1 cellular context compared by ENCODE assay signal in genomic region chr6:132085731-132086130, GRCh38.
TF ChIP-seq lines count a peak whose summit lies in the region.

No MANE protein-coding gene starts in this region.

TF ChIP-seq in A549, 52 proteins besides CTCF, POLR2A, EP300 and RAD21:
- TF ChIP-seq, protein P1, sequence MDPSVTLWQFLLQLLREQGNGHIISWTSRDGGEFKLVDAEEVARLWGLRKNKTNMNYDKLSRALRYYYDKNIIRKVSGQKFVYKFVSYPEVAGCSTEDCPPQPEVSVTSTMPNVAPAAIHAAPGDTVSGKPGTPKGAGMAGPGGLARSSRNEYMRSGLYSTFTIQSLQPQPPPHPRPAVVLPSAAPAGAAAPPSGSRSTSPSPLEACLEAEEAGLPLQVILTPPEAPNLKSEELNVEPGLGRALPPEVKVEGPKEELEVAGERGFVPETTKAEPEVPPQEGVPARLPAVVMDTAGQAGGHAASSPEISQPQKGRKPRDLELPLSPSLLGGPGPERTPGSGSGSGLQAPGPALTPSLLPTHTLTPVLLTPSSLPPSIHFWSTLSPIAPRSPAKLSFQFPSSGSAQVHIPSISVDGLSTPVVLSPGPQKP (IDR thresholded peaks at IDR 0.05; ENCODE audit: low read depth, low read length): no peak
- TF ChIP-seq ZC3H11A (IDR thresholded peaks at IDR 0.05): no peak
- TF ChIP-seq EHMT2 (IDR thresholded peaks at IDR 0.05; ENCODE audit: low read depth): no peak
- TF ChIP-seq TFCP2L1 (CRISPR knock-in tag; IDR thresholded peaks at IDR 0.05): no peak
- TF ChIP-seq JUNB (IDR thresholded peaks at IDR 0.05): no peak
- TF ChIP-seq HEYL (CRISPR knock-in tag; IDR thresholded peaks at IDR 0.05): no peak
- TF ChIP-seq MAZ (IDR thresholded peaks at IDR 0.05; ENCODE audit: borderline replicate concordance, low read depth, low read length): no peak
- TF ChIP-seq, protein P2, sequence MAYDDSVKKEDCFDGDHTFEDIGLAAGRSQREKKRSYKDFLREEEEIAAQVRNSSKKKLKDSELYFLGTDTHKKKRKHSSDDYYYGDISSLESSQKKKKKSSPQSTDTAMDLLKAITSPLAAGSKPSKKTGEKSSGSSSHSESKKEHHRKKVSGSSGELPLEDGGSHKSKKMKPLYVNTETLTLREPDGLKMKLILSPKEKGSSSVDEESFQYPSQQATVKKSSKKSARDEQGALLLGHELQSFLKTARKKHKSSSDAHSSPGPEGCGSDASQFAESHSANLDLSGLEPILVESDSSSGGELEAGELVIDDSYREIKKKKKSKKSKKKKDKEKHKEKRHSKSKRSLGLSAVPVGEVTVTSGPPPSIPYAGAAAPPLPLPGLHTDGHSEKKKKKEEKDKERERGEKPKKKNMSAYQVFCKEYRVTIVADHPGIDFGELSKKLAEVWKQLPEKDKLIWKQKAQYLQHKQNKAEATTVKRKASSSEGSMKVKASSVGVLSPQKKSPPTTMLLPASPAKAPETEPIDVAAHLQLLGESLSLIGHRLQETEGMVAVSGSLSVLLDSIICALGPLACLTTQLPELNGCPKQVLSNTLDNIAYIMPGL (CRISPR knock-in tag; IDR thresholded peaks at IDR 0.05; ENCODE audit: borderline replicate concordance): no peak
- TF ChIP-seq HOXA7 (CRISPR knock-in tag; IDR thresholded peaks at IDR 0.05): no peak
- no peak for TF ChIP-seq CHD4 (IDR thresholded peaks at IDR 0.05; ENCODE audit: borderline replicate concordance)
- TF ChIP-seq PHF8 (IDR thresholded peaks at IDR 0.05; ENCODE audit: borderline replicate concordance, low read depth): no peak
